Comparison of ENCODE assay signal across 1 cellular context in genomic region chr7:85185355-85186082, GRCh38.
TF ChIP-seq lines count a peak whose summit lies in the region.

No MANE protein-coding gene starts in this region.

TF ChIP-seq in GM23338, 12 proteins besides CTCF, POLR2A, EP300 and RAD21 (continued from another document):
- no peak for TF ChIP-seq ZNF462 (CRISPR knock-in tag; IDR thresholded peaks at IDR 0.05)
- no peak for TF ChIP-seq NANOG (IDR thresholded peaks at IDR 0.05; ENCODE audit: borderline replicate concordance)
